11 cellular contexts compared by ENCODE assay signal in the genomic region with DNA sequence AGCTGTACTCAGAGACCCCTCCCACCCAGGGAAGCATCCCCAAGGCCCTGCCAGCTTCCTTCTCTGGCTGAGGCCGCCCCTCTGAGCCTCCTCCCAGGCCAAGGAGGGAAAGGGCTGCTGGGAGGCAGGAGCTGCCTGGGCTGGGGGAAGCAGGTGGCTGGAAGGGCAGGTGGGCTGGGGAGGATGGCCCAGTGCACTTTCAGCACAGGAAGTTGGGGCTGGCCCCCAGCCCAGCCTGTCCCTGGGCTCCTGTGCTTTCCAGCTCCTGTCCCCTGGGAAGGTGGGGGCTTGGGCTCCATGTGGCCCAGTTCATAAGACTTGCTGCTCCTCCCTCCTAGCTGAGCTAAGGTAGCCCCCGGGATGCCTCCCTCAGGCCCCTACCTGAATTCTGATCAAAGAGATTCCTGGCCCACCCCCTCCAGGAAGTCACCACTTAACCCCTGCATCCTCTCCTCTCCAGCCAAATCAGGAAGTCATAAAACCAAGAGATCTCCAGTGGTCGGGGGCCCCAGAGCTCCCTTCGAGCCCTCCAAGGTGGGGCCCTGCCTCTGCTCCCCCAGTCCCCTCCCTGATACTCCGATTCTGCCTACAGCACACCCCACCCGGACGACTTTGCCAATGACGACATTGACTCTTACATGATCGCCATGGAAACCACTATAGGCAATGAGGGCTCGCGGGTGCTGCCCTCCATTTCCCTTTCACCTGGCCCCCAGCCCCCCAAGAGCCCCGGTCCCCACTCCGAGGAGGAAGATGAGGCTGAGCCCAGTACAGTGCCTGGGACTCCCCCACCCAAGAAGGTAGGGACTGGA. TPM values are rescaled to one million over a fixed set of nuclear protein-coding genes. Genes with fewer than 3 reads are reported as not detected.
DNase-seq lines count a peak whose midpoint lies in the region; ATAC-seq, FAIRE-seq and TF ChIP-seq lines count a peak whose summit lies in the region.
"Had no signal": no experiment of that assay in that cellular context is flagged by ENCODE, and none has a peak within 500 bp of the region (broad histone marks: within the 10 kb centered on the region; RNA-seq: fewer than 3 reads in every experiment).

No MANE protein-coding gene starts in this region.

- no peak for TF ChIP-seq POLR2A in HepG2 (IDR thresholded peaks at IDR 0.05; ENCODE audit: insufficient read depth in 1 of 2, low read depth in 2 of 2, low read length in 2 of 2)
- TF ChIP-seq POLR2A in right lobe of liver (IDR thresholded peaks at IDR 0.05) = no peak

- TF ChIP-seq EP300 in HepG2 (IDR thresholded peaks at IDR 0.05; ENCODE audit: low read depth in 2 of 2, low read length in 2 of 2) (no peak), HepG2 (CRISPR knock-in tag; IDR thresholded peaks at IDR 0.05; ENCODE audit: borderline replicate concordance) (no peak)

- no peak for TF ChIP-seq RAD21 in HepG2 (CRISPR knock-in tag; IDR thresholded peaks at IDR 0.05)

- H3K4me3 ChIP-seq in HepG2 (replicated peaks in 1 of 3; ENCODE audit: insufficient read depth in 1 of 3, low read depth in 2 of 3, low read length in 3 of 3) (no peak overlapping the region), right lobe of liver (no peak overlapping the region)
- H3K4me3 ChIP-seq: heart right ventricle, smooth muscle cell had no signal

- peaks cover 20% of the 10 kb centered on the region for H3K79me2 ChIP-seq in HepG2 (ENCODE audit: insufficient read depth, low read length)

- POLR2A ChIA-PET in HepG2 (lab: Yijun Ruan, JAX) = no interaction called here
- POLR2A ChIA-PET in activated naive CD8-positive, alpha-beta T cell treated with anti-CD3 and anti-CD28 coated beads, Interleukin-2, amount 10 ng/mL, durations not matched to agents 7 days and 5 days (lab: Charles Lee) = interaction anchor here (0.6 to 12.5 kb wide), 14 partner anchors 8 to 109 kb away, joined by 3 to 491 read pairs (median 6); a partner anchor contains a TSS

- no peak overlapping the region for H3K9ac ChIP-seq in HepG2 (ENCODE audit: insufficient read depth, low read depth, low read length)

- no peaks in the 10 kb centered on the region for H3K9me3 Mint-ChIP-seq in activated naive CD8-positive, alpha-beta T cell treated with anti-CD3 and anti-CD28 coated beads, Interleukin-2, amount 10 ng/mL, durations not matched to agents 7 days and 5 days
- H3K9me3 Mint-ChIP-seq in stimulated activated naive B cell treated with anti-CD40 and anti-IgM and Interleukin-4, amounts not matched to agents 10 μg/mL and 1 μg/mL and 100 μg/mL, for 72 hours = no peaks in the 10 kb centered on the region

- H2AFZ ChIP-seq in HepG2 (ENCODE audit: low read length) = no peak overlapping the region

- H3K27ac ChIP-seq in HepG2 (ENCODE audit: extremely low read length, insufficient read depth, low read length) = no peak overlapping the region
- no peak overlapping the region for H3K27ac ChIP-seq in right lobe of liver

- peak overlapping the region; percentile 80 for H3K4me3 Mint-ChIP-seq in activated naive CD8-positive, alpha-beta T cell treated with anti-CD3 and anti-CD28 coated beads, Interleukin-2, amount 10 ng/mL, durations not matched to agents 7 days and 5 days
- no peak overlapping the region for H3K4me3 Mint-ChIP-seq in stimulated activated naive B cell treated with anti-CD40 and anti-IgM and Interleukin-4, amounts not matched to agents 10 μg/mL and 1 μg/mL and 100 μg/mL, for 72 hours

- CTCF ChIA-PET in HepG2 (lab: Yijun Ruan, JAX; ENCODE audit: low intra/inter-chr PET ratio, low total read pairs) = no interaction called here

- peak overlapping the region; percentile 97 for H3K27ac Mint-ChIP-seq in activated naive CD8-positive, alpha-beta T cell treated with anti-CD3 and anti-CD28 coated beads, Interleukin-2, amount 10 ng/mL, durations not matched to agents 7 days and 5 days
- H3K27ac Mint-ChIP-seq in stimulated activated naive B cell treated with anti-CD40 and anti-IgM and Interleukin-4, amounts not matched to agents 10 μg/mL and 1 μg/mL and 100 μg/mL, for 72 hours = peak overlapping the region; percentile 84

- peaks cover 42% of the 10 kb centered on the region for H3K4me1 Mint-ChIP-seq in activated naive CD8-positive, alpha-beta T cell treated with anti-CD3 and anti-CD28 coated beads, Interleukin-2, amount 10 ng/mL, durations not matched to agents 7 days and 5 days
- H3K4me1 Mint-ChIP-seq in stimulated activated naive B cell treated with anti-CD40 and anti-IgM and Interleukin-4, amounts not matched to agents 10 μg/mL and 1 μg/mL and 100 μg/mL, for 72 hours = peaks cover 31 to 57% of the 10 kb centered on the region in 2 donors

- no peak for ATAC-seq in HepG2
- ATAC-seq in right lobe of liver = no peak
- ATAC-seq in activated naive CD8-positive, alpha-beta T cell treated with anti-CD3 and anti-CD28 coated beads, Interleukin-2, amount 10 ng/mL, durations not matched to agents 7 days and 5 days (ENCODE audit: low read depth) = peak; percentile 19
- ATAC-seq in stimulated activated naive B cell treated with anti-CD40 and anti-IgM and Interleukin-4, amounts not matched to agents 10 μg/mL and 1 μg/mL and 100 μg/mL, for 72 hours (replicated peaks) = no peak
- ATAC-seq: heart right ventricle had no signal

- BruUV-seq in HepG2 (replicated peaks; lab: Mats Ljungman, UMichigan) = no TSS peak

- H3K36me3 ChIP-seq in HepG2 (replicated peaks in 1 of 2; ENCODE audit: control insufficient read depth in 1 of 2, insufficient read depth in 2 of 2, low read length in 2 of 2) (peaks cover 19 to 27% of the 10 kb centered on the region in 2 experiments; a peak in 4 of 5 replicates), right lobe of liver (peaks cover 3 to 37% (median 17%) of the 10 kb centered on the region in 4 donors)

- no peaks in the 10 kb centered on the region for H3K27me3 Mint-ChIP-seq in activated naive CD8-positive, alpha-beta T cell treated with anti-CD3 and anti-CD28 coated beads, Interleukin-2, amount 10 ng/mL, durations not matched to agents 7 days and 5 days
- H3K27me3 Mint-ChIP-seq in stimulated activated naive B cell treated with anti-CD40 and anti-IgM and Interleukin-4, amounts not matched to agents 10 μg/mL and 1 μg/mL and 100 μg/mL, for 72 hours = no peaks in the 10 kb centered on the region

- H4K20me1 ChIP-seq in HepG2 (ENCODE audit: insufficient read depth, low read length) = peaks cover 3% of the 10 kb centered on the region; the same call in 1 of the 2 replicates

- in situ Hi-C loops in HepG2 (cut with HindIII; ENCODE audit: extremely low pct_ligation_motif_present, low pct_unique_long_range_greater_than_20kb) = no loop called here

- H3K9me3 ChIP-seq in HepG2 (ENCODE audit: low read length) (no peaks in the 10 kb centered on the region), right lobe of liver (no peaks in the 10 kb centered on the region)
- H3K9me3 ChIP-seq: heart right ventricle had no signal

- DNase-seq in HepG2 (ENCODE audit: low spot score) = no peak
- no peak for DNase-seq in right lobe of liver
- peak; percentile 56 for DNase-seq in activated naive CD8-positive, alpha-beta T cell treated with anti-CD3 and anti-CD28 coated beads, Interleukin-2, amount 10 ng/mL, durations not matched to agents 7 days and 5 days
- no peak for DNase-seq in stimulated activated naive B cell treated with anti-CD40 and anti-IgM and Interleukin-4, amounts not matched to agents 10 μg/mL and 1 μg/mL and 100 μg/mL, for 72 hours
- DNase-seq in NAMALWA (ENCODE audit: low spot score) = no peak
- DNase-seq in NCI-H1417 treated with DMSO at 0.1 percent for 48 hours (lab: John Stamatoyannopoulos, UW) = no peak
- DNase-seq: heart right ventricle, NCI-H69 had no signal

- H3K27me3 ChIP-seq in HepG2 (ENCODE audit: control insufficient read depth in 1 of 2, insufficient read depth in 2 of 2, low read length in 2 of 2) (no peaks in the 10 kb centered on the region), right lobe of liver (no peaks in the 10 kb centered on the region)
- H3K27me3 ChIP-seq: heart right ventricle had no signal

- intact Hi-C loops in HepG2 (cut with micrococcal nuclease; ENCODE audit: unreplicated experiment) = no loop called here
- intact Hi-C loops in right lobe of liver (cut with DNase I) = loop anchor here in 1 of 2 donors (10.0 kb wide), 1 partner anchor 108 kb away; a partner anchor contains a TSS

- no peak for FAIRE-seq in HepG2 (lab: Jason Lieb, UNC)

- TF ChIP-seq CTCF in HepG2 (CRISPR knock-in tag; IDR thresholded peaks at IDR 0.05) = no peak
- TF ChIP-seq CTCF in right lobe of liver (IDR thresholded peaks at IDR 0.05) = no peak

- 98% methylated on average over 12 of the region's 13 CpGs for WGBS in HepG2 (ENCODE audit: low lambda C conversion rate)
- WGBS in right lobe of liver (ENCODE audit: insufficient coverage, low coverage, low lambda C conversion rate, missing lambda C conversion rate) = 53% methylated on average over 8 of the region's 13 CpGs

- H3K36me3 Mint-ChIP-seq in activated naive CD8-positive, alpha-beta T cell treated with anti-CD3 and anti-CD28 coated beads, Interleukin-2, amount 10 ng/mL, durations not matched to agents 7 days and 5 days = peaks cover 29% of the 10 kb centered on the region
- H3K36me3 Mint-ChIP-seq in stimulated activated naive B cell treated with anti-CD40 and anti-IgM and Interleukin-4, amounts not matched to agents 10 μg/mL and 1 μg/mL and 100 μg/mL, for 72 hours = peaks cover 34 to 35% of the 10 kb centered on the region in 2 donors

- peaks cover 26% of the 10 kb centered on the region for H3K4me1 ChIP-seq in HepG2 (ENCODE audit: insufficient read depth, low read length)
- H3K4me1 ChIP-seq in right lobe of liver = peaks cover 0 to 18% (median 5%) of the 10 kb centered on the region in 4 donors

- H3K4me2 ChIP-seq in HepG2 (ENCODE audit: low read depth, low read length) = no peak overlapping the region
- H3K4me2 ChIP-seq: smooth muscle cell had no signal

RNA-seq across cellular contexts. Expression of a gene that starts 4.9 kb away (rescaled TPM):
- 170 and 188 TPM in 2 replicates for total RNA-seq in HepG2 (2016; rRNA removed; fragmentation: Illumina TruSeq; extraction: Trizol)
- total RNA-seq in HepG2 (2016; cell fraction: cytosol; rRNA removed; fragmentation: Illumina TruSeq; extraction: Trizol; ENCODE audit: low read depth) = 49.0 and 62.5 TPM in 2 replicates
- 171 and 181 TPM in 2 replicates for total RNA-seq in HepG2 (2016; cell fraction: insoluble cytoplasmic fraction; rRNA removed; fragmentation: Illumina TruSeq; extraction: Trizol)
- 78.0 and 95.5 TPM in 2 replicates for total RNA-seq in HepG2 (2016; cell fraction: membrane; rRNA removed; fragmentation: Illumina TruSeq; extraction: Trizol)
- total RNA-seq in HepG2 (2016; cell fraction: nucleus; rRNA removed; fragmentation: Illumina TruSeq; extraction: Trizol) = 66.5 and 72.2 TPM in 2 replicates
- polyA plus RNA-seq in HepG2 (2011; rRNA removed) = 149 and 173 TPM in 2 replicates
- 212 and 274 TPM in 2 replicates for polyA plus RNA-seq in HepG2 (2011; cell fraction: cytosol; rRNA removed)
- polyA plus RNA-seq in HepG2 (2011; cell fraction: nucleus; rRNA removed) = 137 and 147 TPM in 2 replicates
- 91.5 and 93.8 TPM in 2 replicates for polyA plus RNA-seq in HepG2 (2012)
- polyA plus RNA-seq in HepG2 (2016; cell fraction: cytosol; fragmentation: Illumina TruSeq; extraction: Trizol; ENCODE audit: low read depth) = 58.1 and 67.4 TPM in 2 replicates
- polyA plus RNA-seq in HepG2 (2016; cell fraction: insoluble cytoplasmic fraction; fragmentation: Illumina TruSeq; extraction: Trizol; ENCODE audit: low read depth) = 192 and 207 TPM in 2 replicates
- polyA plus RNA-seq in HepG2 (2016; cell fraction: membrane; fragmentation: Illumina TruSeq; extraction: Trizol; ENCODE audit: low read depth) = 72.5 and 83.6 TPM in 2 replicates
- 110 and 123 TPM in 2 replicates for polyA plus RNA-seq in HepG2 (2016; cell fraction: nucleus; fragmentation: Illumina TruSeq; extraction: Trizol; ENCODE audit: insufficient read depth, low read depth)
- polyA minus RNA-seq in HepG2 (2011; rRNA and poly(A)+ RNA removed; ENCODE audit: low replicate concordance) = 209 and 295 TPM in 2 replicates
- polyA minus RNA-seq in HepG2 (2011; cell fraction: cytosol; rRNA and poly(A)+ RNA removed) = 83.6 and 84.9 TPM in 2 replicates
- polyA minus RNA-seq in HepG2 (2011; cell fraction: nucleus; rRNA and poly(A)+ RNA removed) = 31.7 and 34.7 TPM in 2 replicates
- 100 to 1,000 TPM in 2 of 6 experiments, 10 to 100 TPM in 4; 64.2 to 102 (median 71.1) TPM for total RNA-seq in right lobe of liver
- 100 to 1,000 TPM; 290 to 311 TPM for total RNA-seq in activated naive CD8-positive, alpha-beta T cell treated with anti-CD3 and anti-CD28 coated beads, Interleukin-2, amount 10 ng/mL, durations not matched to agents 7 days and 5 days

RNA-seq across cellular contexts. Expression of a gene that starts 5.0 kb away (rescaled TPM):
- total RNA-seq in HepG2 (2016; rRNA removed; fragmentation: Illumina TruSeq; extraction: Trizol) = 6.1 and 10.1 TPM in 2 replicates
- 4.1 and 5.9 TPM in 2 replicates for total RNA-seq in HepG2 (2016; cell fraction: cytosol; rRNA removed; fragmentation: Illumina TruSeq; extraction: Trizol; ENCODE audit: low read depth)
- 5.8 and 13.4 TPM in 2 replicates for total RNA-seq in HepG2 (2016; cell fraction: insoluble cytoplasmic fraction; rRNA removed; fragmentation: Illumina TruSeq; extraction: Trizol)
- total RNA-seq in HepG2 (2016; cell fraction: membrane; rRNA removed; fragmentation: Illumina TruSeq; extraction: Trizol) = 4.4 and 5.5 TPM in 2 replicates
- total RNA-seq in HepG2 (2016; cell fraction: nucleus; rRNA removed; fragmentation: Illumina TruSeq; extraction: Trizol) = 14.1 and 16.4 TPM in 2 replicates
- polyA plus RNA-seq in HepG2 (2011; rRNA removed) = 14.7 and 15.7 TPM in 2 replicates
- polyA plus RNA-seq in HepG2 (2011; cell fraction: cytosol; rRNA removed) = 4.4 and 7.5 TPM in 2 replicates
- polyA plus RNA-seq in HepG2 (2011; cell fraction: nucleus; rRNA removed) = 60.6 and 87.4 TPM in 2 replicates
- polyA plus RNA-seq in HepG2 (2012) = 6.9 and 9.5 TPM in 2 replicates
- 3.7 and 4.6 TPM in 2 replicates for polyA plus RNA-seq in HepG2 (2016; cell fraction: cytosol; fragmentation: Illumina TruSeq; extraction: Trizol; ENCODE audit: low read depth)
- 6.4 and 7.5 TPM in 2 replicates for polyA plus RNA-seq in HepG2 (2016; cell fraction: insoluble cytoplasmic fraction; fragmentation: Illumina TruSeq; extraction: Trizol; ENCODE audit: low read depth)
- 4.8 and 5.8 TPM in 2 replicates for polyA plus RNA-seq in HepG2 (2016; cell fraction: membrane; fragmentation: Illumina TruSeq; extraction: Trizol; ENCODE audit: low read depth)
- 61.7 and 63.7 TPM in 2 replicates for polyA plus RNA-seq in HepG2 (2016; cell fraction: nucleus; fragmentation: Illumina TruSeq; extraction: Trizol; ENCODE audit: insufficient read depth, low read depth)
- 6.7 and 12.7 TPM in 2 replicates for polyA minus RNA-seq in HepG2 (2011; rRNA and poly(A)+ RNA removed; ENCODE audit: low replicate concordance)
- 1.9 and 4.6 TPM in 2 replicates for polyA minus RNA-seq in HepG2 (2011; cell fraction: cytosol; rRNA and poly(A)+ RNA removed)
- 11.1 TPM in 2 replicates for polyA minus RNA-seq in HepG2 (2011; cell fraction: nucleus; rRNA and poly(A)+ RNA removed)
- 10 to 100 TPM in 2 of 6 experiments, 1 to 10 TPM in 4; 5.3 to 13.2 (median 6.2) TPM for total RNA-seq in right lobe of liver
- total RNA-seq in activated naive CD8-positive, alpha-beta T cell treated with anti-CD3 and anti-CD28 coated beads, Interleukin-2, amount 10 ng/mL, durations not matched to agents 7 days and 5 days = 10 to 100 TPM; 65.3 to 67.1 TPM

RNA-seq across cellular contexts. Expression of a gene that starts 7.1 kb away (rescaled TPM):
- total RNA-seq in HepG2 (2016; rRNA removed; fragmentation: Illumina TruSeq; extraction: Trizol) (0.81 and 1.0 TPM in 2 replicates), right lobe of liver (1 to 10 TPM in 5 of 6 experiments, under 1 TPM in 1; 0.73 to 2.7 (median 1.9) TPM)
- total RNA-seq in HepG2 (2016; cell fraction: cytosol; rRNA removed; fragmentation: Illumina TruSeq; extraction: Trizol; ENCODE audit: low read depth) = 0.44 and 0.81 TPM in 2 replicates
- 0.92 and 1.1 TPM in 2 replicates for total RNA-seq in HepG2 (2016; cell fraction: insoluble cytoplasmic fraction; rRNA removed; fragmentation: Illumina TruSeq; extraction: Trizol)
- total RNA-seq in HepG2 (2016; cell fraction: membrane; rRNA removed; fragmentation: Illumina TruSeq; extraction: Trizol) = 0.45 and 0.59 TPM in 2 replicates
- 0.50 and 0.84 TPM in 2 replicates for total RNA-seq in HepG2 (2016; cell fraction: nucleus; rRNA removed; fragmentation: Illumina TruSeq; extraction: Trizol)
- polyA plus RNA-seq in HepG2 (2011; rRNA removed) = 1.8 and 2.8 TPM in 2 replicates
- 1.3 and 2.7 TPM in 2 replicates for polyA plus RNA-seq in HepG2 (2011; cell fraction: cytosol; rRNA removed)
- polyA plus RNA-seq in HepG2 (2011; cell fraction: nucleus; rRNA removed) = 26.5 and 39.6 TPM in 2 replicates
- polyA plus RNA-seq in HepG2 (2012) = 0.97 and 2.1 TPM in 2 replicates
- 0.19 and 0.28 TPM in 2 replicates for polyA plus RNA-seq in HepG2 (2016; cell fraction: cytosol; fragmentation: Illumina TruSeq; extraction: Trizol; ENCODE audit: low read depth)
- 0.60 and 1.1 TPM in 2 replicates for polyA plus RNA-seq in HepG2 (2016; cell fraction: insoluble cytoplasmic fraction; fragmentation: Illumina TruSeq; extraction: Trizol; ENCODE audit: low read depth)
- polyA plus RNA-seq in HepG2 (2016; cell fraction: membrane; fragmentation: Illumina TruSeq; extraction: Trizol; ENCODE audit: low read depth) = 0.57 and 0.73 TPM in 2 replicates
- polyA plus RNA-seq in HepG2 (2016; cell fraction: nucleus; fragmentation: Illumina TruSeq; extraction: Trizol; ENCODE audit: insufficient read depth, low read depth) = 2.9 and 3.4 TPM in 2 replicates
- 2.2 TPM in 1 of 2 replicates, not detected in the other for polyA minus RNA-seq in HepG2 (2011; rRNA and poly(A)+ RNA removed; ENCODE audit: low replicate concordance)
- polyA minus RNA-seq in HepG2 (2011; cell fraction: cytosol; rRNA and poly(A)+ RNA removed) = 0.59 and 0.88 TPM in 2 replicates
- polyA minus RNA-seq in HepG2 (2011; cell fraction: nucleus; rRNA and poly(A)+ RNA removed) = 2.3 and 3.4 TPM in 2 replicates
- total RNA-seq in activated naive CD8-positive, alpha-beta T cell treated with anti-CD3 and anti-CD28 coated beads, Interleukin-2, amount 10 ng/mL, durations not matched to agents 7 days and 5 days = 100 to 1,000 TPM; 359 to 367 TPM
- total RNA-seq: LHCN-M2, smooth muscle cell had no signal
- polyA plus RNA-seq: BJ, smooth muscle cell had no signal

RNA-seq across cellular contexts. Expression of a gene that starts 18.7 kb away (rescaled TPM):
- total RNA-seq in HepG2 (2016; rRNA removed; fragmentation: Illumina TruSeq; extraction: Trizol) = not detected in 2 replicates
- total RNA-seq in HepG2 (2016; cell fraction: cytosol; rRNA removed; fragmentation: Illumina TruSeq; extraction: Trizol; ENCODE audit: low read depth) = not detected in 2 replicates
- total RNA-seq in HepG2 (2016; cell fraction: insoluble cytoplasmic fraction; rRNA removed; fragmentation: Illumina TruSeq; extraction: Trizol) = not detected in 2 replicates
- not detected in 2 replicates for total RNA-seq in HepG2 (2016; cell fraction: membrane; rRNA removed; fragmentation: Illumina TruSeq; extraction: Trizol)
- not detected in 2 replicates for total RNA-seq in HepG2 (2016; cell fraction: nucleus; rRNA removed; fragmentation: Illumina TruSeq; extraction: Trizol)
- 0.01 TPM in 1 of 2 replicates, not detected in the other for polyA plus RNA-seq in HepG2 (2011; rRNA removed)
- polyA plus RNA-seq in HepG2 (2011; cell fraction: cytosol; rRNA removed) = 0.01 TPM in 1 of 2 replicates, not detected in the other
- polyA plus RNA-seq in HepG2 (2011; cell fraction: nucleus; rRNA removed) = not detected in 2 replicates
- polyA plus RNA-seq in HepG2 (2012) = 0.04 TPM in 1 of 2 replicates, not detected in the other
- polyA plus RNA-seq in HepG2 (2016; cell fraction: cytosol; fragmentation: Illumina TruSeq; extraction: Trizol; ENCODE audit: low read depth) = not detected in 2 replicates
- not detected in 2 replicates for polyA plus RNA-seq in HepG2 (2016; cell fraction: insoluble cytoplasmic fraction; fragmentation: Illumina TruSeq; extraction: Trizol; ENCODE audit: low read depth)
- not detected in 2 replicates for polyA plus RNA-seq in HepG2 (2016; cell fraction: membrane; fragmentation: Illumina TruSeq; extraction: Trizol; ENCODE audit: low read depth)
- not detected in 2 replicates for polyA plus RNA-seq in HepG2 (2016; cell fraction: nucleus; fragmentation: Illumina TruSeq; extraction: Trizol; ENCODE audit: insufficient read depth, low read depth)
- 0.05 and 0.12 TPM in 2 replicates for polyA minus RNA-seq in HepG2 (2011; rRNA and poly(A)+ RNA removed; ENCODE audit: low replicate concordance)
- polyA minus RNA-seq in HepG2 (2011; cell fraction: cytosol; rRNA and poly(A)+ RNA removed) = not detected in 2 replicates
- not detected in 2 replicates for polyA minus RNA-seq in HepG2 (2011; cell fraction: nucleus; rRNA and poly(A)+ RNA removed)
- total RNA-seq in right lobe of liver = under 1 TPM in 5 of 6 experiments, not detected in 1; 0.12 to 0.31 (median 0.22) TPM
- 1 to 10 TPM; 5.5 to 5.6 TPM for total RNA-seq in activated naive CD8-positive, alpha-beta T cell treated with anti-CD3 and anti-CD28 coated beads, Interleukin-2, amount 10 ng/mL, durations not matched to agents 7 days and 5 days

RNA-seq across cellular contexts. Expression of a gene that starts 23.4 kb away (rescaled TPM):
- total RNA-seq in HepG2 (2016; rRNA removed; fragmentation: Illumina TruSeq; extraction: Trizol) = 0.48 and 0.49 TPM in 2 replicates
- total RNA-seq in HepG2 (2016; cell fraction: cytosol; rRNA removed; fragmentation: Illumina TruSeq; extraction: Trizol; ENCODE audit: low read depth) = 0.26 and 0.40 TPM in 2 replicates
- total RNA-seq in HepG2 (2016; cell fraction: insoluble cytoplasmic fraction; rRNA removed; fragmentation: Illumina TruSeq; extraction: Trizol) = 0.48 and 0.54 TPM in 2 replicates
- total RNA-seq in HepG2 (2016; cell fraction: membrane; rRNA removed; fragmentation: Illumina TruSeq; extraction: Trizol) = 0.83 and 1.2 TPM in 2 replicates
- 0.50 and 0.53 TPM in 2 replicates for total RNA-seq in HepG2 (2016; cell fraction: nucleus; rRNA removed; fragmentation: Illumina TruSeq; extraction: Trizol)
- 0.78 and 0.80 TPM in 2 replicates for polyA plus RNA-seq in HepG2 (2011; rRNA removed)
- 0.76 and 1.3 TPM in 2 replicates for polyA plus RNA-seq in HepG2 (2011; cell fraction: cytosol; rRNA removed)
- polyA plus RNA-seq in HepG2 (2011; cell fraction: nucleus; rRNA removed) = 2.5 and 3.0 TPM in 2 replicates
- 0.16 and 0.44 TPM in 2 replicates for polyA plus RNA-seq in HepG2 (2012)
- polyA plus RNA-seq in HepG2 (2016; cell fraction: cytosol; fragmentation: Illumina TruSeq; extraction: Trizol; ENCODE audit: low read depth) = 0.32 and 0.45 TPM in 2 replicates
- 0.64 and 0.76 TPM in 2 replicates for polyA plus RNA-seq in HepG2 (2016; cell fraction: insoluble cytoplasmic fraction; fragmentation: Illumina TruSeq; extraction: Trizol; ENCODE audit: low read depth)
- polyA plus RNA-seq in HepG2 (2016; cell fraction: membrane; fragmentation: Illumina TruSeq; extraction: Trizol; ENCODE audit: low read depth) = 0.64 and 0.71 TPM in 2 replicates
- polyA plus RNA-seq in HepG2 (2016; cell fraction: nucleus; fragmentation: Illumina TruSeq; extraction: Trizol; ENCODE audit: insufficient read depth, low read depth) = 2.1 and 3.2 TPM in 2 replicates
- 1.7 and 8.5 TPM in 2 replicates for polyA minus RNA-seq in HepG2 (2011; rRNA and poly(A)+ RNA removed; ENCODE audit: low replicate concordance)
- 0.79 TPM in 1 of 2 replicates, not detected in the other for polyA minus RNA-seq in HepG2 (2011; cell fraction: cytosol; rRNA and poly(A)+ RNA removed)
- 0.25 and 0.26 TPM in 2 replicates for polyA minus RNA-seq in HepG2 (2011; cell fraction: nucleus; rRNA and poly(A)+ RNA removed)
- total RNA-seq in right lobe of liver = 1 to 10 TPM in 3 of 6 experiments, under 1 TPM in 3; 0.44 to 3.8 (median 1.3) TPM
- 1 to 10 TPM; 4.3 to 4.7 TPM for total RNA-seq in activated naive CD8-positive, alpha-beta T cell treated with anti-CD3 and anti-CD28 coated beads, Interleukin-2, amount 10 ng/mL, durations not matched to agents 7 days and 5 days

Comparison
In these comparisons a context has a peak if more than half of its experiments do, and no peak if none do; other contexts are left out.
1. RNA of a gene that starts 7.1 kb away (total RNA-seq): 359 to 367 TPM in activated naive CD8-positive, alpha-beta T cell treated with anti-CD3 and anti-CD28 coated beads, Interleukin-2, amount 10 ng/mL, durations not matched to agents 7 days and 5 days; 0.73 to 2.7 TPM in right lobe of liver and 0.44 to 1.1 TPM in HepG2; every median in the first group is over 10 times any median in the second.